In genomic region chr6:33824461-33825154, GRCh38 we compare ENCODE assay signal across 10 cellular contexts. TPM values are rescaled to one million over a fixed set of nuclear protein-coding genes. Genes with fewer than 3 reads are reported as not detected.
DNase-seq lines count a peak whose midpoint lies in the region; ATAC-seq, FAIRE-seq and TF ChIP-seq lines count a peak whose summit lies in the region.
"Had no signal": no experiment of that assay in that cellular context is flagged by ENCODE, and none has a peak within 500 bp of the region (broad histone marks: within the 10 kb centered on the region; RNA-seq: fewer than 3 reads in every experiment).

No MANE protein-coding gene starts in this region.

- peak overlapping the region; percentile 79 for H3K27ac Mint-ChIP-seq in astrocyte (ENCODE audit: unreplicated experiment)
- no peak overlapping the region for H3K27ac Mint-ChIP-seq in stimulated activated memory B cell treated with anti-CD40 and anti-IgM and Interleukin-4, amounts not matched to agents 10 μg/mL and 1 μg/mL and 100 μg/mL, for 72 hours

- H3K27me3 ChIP-seq in IMR-90 (ENCODE audit: control insufficient read depth, insufficient read depth, low read length) (peaks cover 44% of the 10 kb centered on the region), astrocyte (ENCODE audit: insufficient read depth, low read length) (peaks cover 4% of the 10 kb centered on the region), keratinocyte (ENCODE audit: control insufficient read depth, extremely low read depth, insufficient read depth, low read length) (no peaks in the 10 kb centered on the region)

- intact Hi-C loops in IMR-90 (cut with micrococcal nuclease): no loop called here

- peaks cover 4% of the 10 kb centered on the region; the same call in 1 of the 2 replicates for H3K4me1 ChIP-seq in IMR-90 (ENCODE audit: control insufficient read depth, insufficient read depth, low read length)
- peaks cover 4% of the 10 kb centered on the region for H3K4me1 ChIP-seq in astrocyte (ENCODE audit: insufficient read depth, low read length)
- H3K4me1 ChIP-seq in keratinocyte (ENCODE audit: control insufficient read depth, extremely low read depth, insufficient read depth, low read length): peaks cover 7% of the 10 kb centered on the region

- peak overlapping the region; percentile 9 for H3K27ac ChIP-seq in IMR-90 (ENCODE audit: insufficient read depth, low read length)
- H3K27ac ChIP-seq in astrocyte (ENCODE audit: low read depth, low read length): no peak overlapping the region
- H3K27ac ChIP-seq in keratinocyte (ENCODE audit: control insufficient read depth, insufficient read depth, low read length): no peak overlapping the region

- dilution Hi-C loops in IMR-90 (cut with HindIII; ENCODE audit: low sequenced_read_pairs, unreplicated experiment) (no loop called here), keratinocyte (cut with MboI; ENCODE audit: extremely low pct_ligation_motif_present, low sequenced_read_pairs) (no loop called here)

- peaks cover 14% of the 10 kb centered on the region for H3K4me1 Mint-ChIP-seq in astrocyte (ENCODE audit: low read depth, unreplicated experiment)
- no peaks in the 10 kb centered on the region for H3K4me1 Mint-ChIP-seq in stimulated activated memory B cell treated with anti-CD40 and anti-IgM and Interleukin-4, amounts not matched to agents 10 μg/mL and 1 μg/mL and 100 μg/mL, for 72 hours

- no peak for TF ChIP-seq RAD21 in IMR-90 (IDR thresholded peaks at IDR 0.05; ENCODE audit: low read length)

- peak overlapping the region; percentile 75 to 76; a peak in 3 of 4 replicates for H4K8ac ChIP-seq in IMR-90 (ENCODE audit: low read depth in 2 of 2, low read length in 2 of 2)

- H3K9me3 ChIP-seq in IMR-90 (ENCODE audit: control insufficient read depth, insufficient read depth, low read length) (no peaks in the 10 kb centered on the region), astrocyte (ENCODE audit: insufficient read depth, low read depth, low read length) (no peaks in the 10 kb centered on the region), keratinocyte (ENCODE audit: control insufficient read depth, low read depth, low read length) (no peaks in the 10 kb centered on the region)

- no peak for TF ChIP-seq POLR2A in IMR-90 (IDR thresholded peaks at IDR 0.05; ENCODE audit: low read depth, low read length)

- H2AFZ ChIP-seq in IMR-90 (replicated peaks; ENCODE audit: low read length, poor library complexity) (peak overlapping the region; percentile 72), astrocyte (ENCODE audit: low read depth, low read length) (no peak overlapping the region), keratinocyte (ENCODE audit: control insufficient read depth, low read length) (peak overlapping the region; percentile 89)

- POLR2A ChIA-PET in IMR-90 (lab: Charles Lee; ENCODE audit: unreplicated experiment): no interaction called here

- no peak overlapping the region for H3K56ac ChIP-seq in IMR-90 (ENCODE audit: extremely low read depth, insufficient read depth, low read length)

- in situ Hi-C loops in IMR-90 (cut with MboI; ENCODE audit: low sequenced_read_pairs): no loop called here

- H2BK120ac ChIP-seq in IMR-90 (ENCODE audit: low read depth, low read length): peak overlapping the region; percentile 58; the same call in 1 of the 2 replicates

- no peak for FAIRE-seq in astrocyte (lab: Jason Lieb, UNC)
- FAIRE-seq in keratinocyte (lab: Jason Lieb, UNC): peak; percentile 23

- H3K4me3 ChIP-seq in IMR-90 (ENCODE audit: insufficient read depth, low read depth, low read length) (no peak overlapping the region), astrocyte (ENCODE audit: insufficient read depth, low read depth, low read length) (no peak overlapping the region), keratinocyte (ENCODE audit: control insufficient read depth in 2 of 3, extremely low read depth in 1 of 3, insufficient read depth in 2 of 3, low read depth in 1 of 3, low read length in 3 of 3) (peak overlapping the region in 2 of 3 experiments; percentile 16 to 38)

- H3K27me3 Mint-ChIP-seq in astrocyte (ENCODE audit: low read depth, unreplicated experiment): peaks cover 50% of the 10 kb centered on the region
- peaks cover 37% of the 10 kb centered on the region for H3K27me3 Mint-ChIP-seq in stimulated activated memory B cell treated with anti-CD40 and anti-IgM and Interleukin-4, amounts not matched to agents 10 μg/mL and 1 μg/mL and 100 μg/mL, for 72 hours

- no peak overlapping the region for H3K4me3 Mint-ChIP-seq in astrocyte (ENCODE audit: unreplicated experiment)
- H3K4me3 Mint-ChIP-seq in stimulated activated memory B cell treated with anti-CD40 and anti-IgM and Interleukin-4, amounts not matched to agents 10 μg/mL and 1 μg/mL and 100 μg/mL, for 72 hours: no peak overlapping the region

- 0 out of 2 replicates have a peak overlapping the region, but pooled peaks have one; percentile 30 for H3K18ac ChIP-seq in IMR-90 (ENCODE audit: low read depth, low read length)

- no peak for TF ChIP-seq CTCF in IMR-90 (conservative IDR thresholded peaks at IDR 0.05; ENCODE audit: low read depth, low read length)
- no peak for TF ChIP-seq CTCF in astrocyte (IDR thresholded peaks at IDR 0.05; ENCODE audit: insufficient read depth, low read depth, low read length)
- peak in 1 of 3 experiments; percentile 11 for TF ChIP-seq CTCF in keratinocyte (optimal IDR thresholded peaks at IDR 0.05 in 1 of 3, IDR thresholded peaks at IDR 0.05 in 1 of 3, conservative IDR thresholded peaks at IDR 0.05 in 1 of 3; ENCODE audit: extremely low read depth in 1 of 3, insufficient read depth in 2 of 3, low read length in 3 of 3)

- H3K14ac ChIP-seq in IMR-90 (replicated peaks; ENCODE audit: low read depth, low read length): 0 out of 2 replicates have a peak overlapping the region, but pooled peaks have one; percentile 66

- no peak overlapping the region for H2BK20ac ChIP-seq in IMR-90 (ENCODE audit: low read depth, low read length)

- H4K5ac ChIP-seq in IMR-90 (ENCODE audit: low read depth, low read length): peak overlapping the region; percentile 92

- no peaks in the 10 kb centered on the region for H3K79me1 ChIP-seq in IMR-90 (ENCODE audit: low read depth in 1 of 2, low read length in 2 of 2)

- H2BK15ac ChIP-seq in IMR-90 (ENCODE audit: low read depth, low read length): no peak overlapping the region; the same call in 2 of the 3 replicates

- 53% methylated on average over 3 of the region's 15 CpGs; no CpG with 5 or more reads in 1 of the 2 experiments for WGBS in IMR-90 (ENCODE audit: extremely low coverage in 2 of 2, insufficient read length in 1 of 2), 2 experiments

- CTCF ChIA-PET in IMR-90 (lab: Yijun Ruan, JAX): interaction anchor here (1.2 to 1.4 kb wide), 2 partner anchors 17 to 53 kb away, joined by 3 to 4 read pairs; no protein-coding TSS in a partner anchor

- H2AK5ac ChIP-seq in IMR-90 (ENCODE audit: low read depth, low read length): 0 out of 2 replicates have a peak overlapping the region, but pooled peaks have one; percentile 57

- H4K20me1 ChIP-seq in IMR-90 (ENCODE audit: insufficient read depth, low read length) (no peaks in the 10 kb centered on the region), astrocyte (ENCODE audit: insufficient read depth, low read length) (no peaks in the 10 kb centered on the region), keratinocyte (ENCODE audit: control insufficient read depth, extremely low read depth, insufficient read depth, low read length) (no peaks in the 10 kb centered on the region)

- no peaks in the 10 kb centered on the region for H3K9me3 Mint-ChIP-seq in astrocyte (ENCODE audit: unreplicated experiment)
- no peaks in the 10 kb centered on the region for H3K9me3 Mint-ChIP-seq in stimulated activated memory B cell treated with anti-CD40 and anti-IgM and Interleukin-4, amounts not matched to agents 10 μg/mL and 1 μg/mL and 100 μg/mL, for 72 hours

- no peak overlapping the region for H2AK9ac ChIP-seq in IMR-90 (replicated peaks; ENCODE audit: low read depth, low read length, poor library complexity)

- H3K36me3 ChIP-seq in IMR-90 (ENCODE audit: control insufficient read depth, insufficient read depth, low read length): no peaks in the 10 kb centered on the region
- H3K36me3 ChIP-seq in astrocyte (ENCODE audit: insufficient read depth, low read length): no peaks in the 10 kb centered on the region
- no peaks in the 10 kb centered on the region for H3K36me3 ChIP-seq in keratinocyte (ENCODE audit: control insufficient read depth in 2 of 2, extremely low read depth in 1 of 2, insufficient read depth in 2 of 2, low read length in 2 of 2)

- H3K4me2 ChIP-seq in IMR-90 (ENCODE audit: low read depth, low read length) (no peak overlapping the region), astrocyte (ENCODE audit: low read length) (no peak overlapping the region), keratinocyte (ENCODE audit: control insufficient read depth, extremely low read depth, insufficient read depth, low read depth, low read length) (peak overlapping the region; percentile 59)

- H3K9me1 ChIP-seq in IMR-90 (ENCODE audit: insufficient read depth, low read length): peaks cover 6% of the 10 kb centered on the region; the same call in 1 of the 2 replicates
- H3K9me1 ChIP-seq in keratinocyte (ENCODE audit: control insufficient read depth, extremely low read depth, insufficient read depth, low read length): no peaks in the 10 kb centered on the region

- no peak overlapping the region for H2BK5ac ChIP-seq in IMR-90 (ENCODE audit: low read depth, low read length, poor library complexity, severe bottlenecking)

- DNase-seq in IMR-90: peak; percentile 21
- no peak for DNase-seq in astrocyte (ENCODE audit: low read depth)
- DNase-seq in keratinocyte (ENCODE audit: low read depth, low spot score): no peak
- DNase-seq in NCI-H82 (lab: John Stamatoyannopoulos, UW): no peak
- DNase-seq in NCI-H2081 (lab: John Stamatoyannopoulos, UW): no peak
- DNase-seq in anterior cingulate cortex (lab: John Stamatoyannopoulos, UW): no peak

- peak overlapping the region; percentile 63; the same call in 1 of the 2 replicates for H4K91ac ChIP-seq in IMR-90 (ENCODE audit: insufficient read depth, low read depth, low read length)

- no peak overlapping the region for H3K23ac ChIP-seq in IMR-90 (ENCODE audit: low read depth, low read length)

- no peaks in the 10 kb centered on the region for H3K79me2 ChIP-seq in astrocyte (ENCODE audit: insufficient read depth, low read length)
- no peaks in the 10 kb centered on the region for H3K79me2 ChIP-seq in keratinocyte (ENCODE audit: control insufficient read depth, insufficient read depth, low read length)

- no peaks in the 10 kb centered on the region for H3K36me3 Mint-ChIP-seq in astrocyte (ENCODE audit: low read depth, unreplicated experiment)
- no peaks in the 10 kb centered on the region for H3K36me3 Mint-ChIP-seq in stimulated activated memory B cell treated with anti-CD40 and anti-IgM and Interleukin-4, amounts not matched to agents 10 μg/mL and 1 μg/mL and 100 μg/mL, for 72 hours

- ATAC-seq in IMR-90 (ENCODE audit: low read depth): peak; percentile 72
- peak; percentile 21 for ATAC-seq in stimulated activated memory B cell treated with anti-CD40 and anti-IgM and Interleukin-4, amounts not matched to agents 10 μg/mL and 1 μg/mL and 100 μg/mL, for 72 hours

- BruUV-seq in IMR-90 (replicated peaks; lab: Mats Ljungman, UMichigan): no TSS peak

- H3K4ac ChIP-seq in IMR-90 (ENCODE audit: low read depth, low read length): no peak overlapping the region; the same call in 1 of the 2 replicates

- 0 out of 2 replicates have a peak overlapping the region, but pooled peaks have one; percentile 20 for H3K9ac ChIP-seq in IMR-90 (ENCODE audit: low read depth, low read length)
- H3K9ac ChIP-seq in astrocyte (ENCODE audit: low read length): no peak overlapping the region
- peak overlapping the region; percentile 35 for H3K9ac ChIP-seq in keratinocyte (ENCODE audit: control insufficient read depth, extremely low read depth, insufficient read depth, low read length)

RNA-seq across cellular contexts. Expression of gene MLN, which starts 20.8 kb away (rescaled TPM):
- total RNA-seq in IMR-90 (2012; rRNA removed): not detected in 2 replicates
- not detected in 2 replicates for polyA plus RNA-seq in IMR-90 (2012; rRNA removed)
- not detected in 2 replicates for polyA plus RNA-seq in IMR-90 (2012; cell fraction: cytosol; rRNA removed)
- not detected in 2 replicates for polyA plus RNA-seq in IMR-90 (2012; cell fraction: nucleus; rRNA removed; ENCODE audit: low replicate concordance)
- total RNA-seq in astrocyte: not detected in 2 replicates
- polyA plus RNA-seq in keratinocyte: not detected in 3 replicates
- not detected for polyA plus RNA-seq in keratinocyte (2011; ENCODE audit: low read depth)
- not detected in 2 replicates for polyA plus RNA-seq in keratinocyte (2011; cell fraction: cytosol; rRNA removed)
- not detected in 2 replicates for polyA plus RNA-seq in keratinocyte (2011; cell fraction: nucleus; rRNA removed)
- polyA plus RNA-seq in keratinocyte (2012; ENCODE audit: low replicate concordance): not detected in 2 replicates
- polyA minus RNA-seq in keratinocyte: not detected in 3 replicates
- polyA minus RNA-seq in keratinocyte (2011; cell fraction: cytosol; rRNA and poly(A)+ RNA removed): not detected
- not detected in 2 replicates for polyA minus RNA-seq in keratinocyte (2011; cell fraction: nucleus; rRNA and poly(A)+ RNA removed)
- total RNA-seq: cerebellum, glomerular endothelial cell, mononuclear cell had no signal

RNA-seq across cellular contexts. Expression of gene LEMD2, which starts 35.7 kb away (rescaled TPM):
- 24.4 and 26.5 TPM in 2 replicates for total RNA-seq in IMR-90 (2012; rRNA removed)
- polyA plus RNA-seq in IMR-90 (2012; rRNA removed): 37.8 and 43.6 TPM in 2 replicates
- 30.9 and 55.6 TPM in 2 replicates for polyA plus RNA-seq in IMR-90 (2012; cell fraction: cytosol; rRNA removed)
- polyA plus RNA-seq in IMR-90 (2012; cell fraction: nucleus; rRNA removed; ENCODE audit: low replicate concordance): 98.1 and 109 TPM in 2 replicates
- 57.1 and 62.2 TPM in 2 replicates for total RNA-seq in astrocyte
- 30.8 to 48.6 TPM (median 47.5 TPM) in 3 replicates for polyA plus RNA-seq in keratinocyte
- polyA plus RNA-seq in keratinocyte (2011; ENCODE audit: low read depth): 23.4 TPM
- polyA plus RNA-seq in keratinocyte (2011; cell fraction: cytosol; rRNA removed): 19.1 and 24.5 TPM in 2 replicates
- polyA plus RNA-seq in keratinocyte (2011; cell fraction: nucleus; rRNA removed): 74.9 and 89.3 TPM in 2 replicates
- 34.0 and 34.2 TPM in 2 replicates for polyA plus RNA-seq in keratinocyte (2012; ENCODE audit: low replicate concordance)
- polyA minus RNA-seq in keratinocyte: 39.6 to 72.0 TPM (median 40.1 TPM) in 3 replicates
- 21.1 TPM for polyA minus RNA-seq in keratinocyte (2011; cell fraction: cytosol; rRNA and poly(A)+ RNA removed)
- polyA minus RNA-seq in keratinocyte (2011; cell fraction: nucleus; rRNA and poly(A)+ RNA removed): 31.9 and 52.5 TPM in 2 replicates

Comparison
In these comparisons a context has a peak if more than half of its experiments do, and no peak if none do; other contexts are left out.
1. H3K4me3 ChIP-seq: peak in keratinocyte (2 of 3); none in IMR-90 (single experiment) and astrocyte (single experiment).